ENCODE assay signal across 15 cellular contexts in the genomic region with DNA sequence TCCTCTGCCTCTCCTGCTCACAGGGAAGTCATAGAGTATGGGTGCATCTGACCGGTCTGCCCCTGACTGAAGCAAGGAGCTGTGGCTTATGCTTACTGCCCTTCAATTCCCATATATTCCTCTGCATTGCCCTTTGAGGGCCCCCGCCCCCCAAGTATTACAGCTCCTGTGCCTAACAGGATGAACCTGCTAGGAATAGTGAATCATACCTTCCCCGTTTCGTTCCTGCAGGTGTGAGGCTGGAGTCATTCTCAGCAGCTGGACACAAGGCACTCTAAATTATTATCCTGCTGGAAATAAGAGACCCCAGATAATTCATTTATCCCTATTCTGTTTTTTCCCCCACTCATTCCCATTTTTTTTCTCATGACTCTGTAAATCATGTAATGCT. TPM values are rescaled to one million over a fixed set of nuclear protein-coding genes. Genes with fewer than 3 reads are reported as not detected.
DNase-seq lines count a peak whose midpoint lies in the region; ATAC-seq lines count a peak whose summit lies in the region.
"Had no signal": no experiment of that assay in that cellular context is flagged by ENCODE, and none has a peak within 500 bp of the region (broad histone marks: within the 10 kb centered on the region; RNA-seq: fewer than 3 reads in every experiment).

No MANE protein-coding gene starts in this region.

- H3K27me3 ChIP-seq in iPS-15b (ENCODE audit: control insufficient read depth, insufficient read depth, low read length): peaks cover 46% of the 10 kb centered on the region

- no peak for ATAC-seq in activated naive CD4-positive, alpha-beta T cell treated with anti-CD3 and anti-CD28 coated beads, Interleukin-2, amount 50 U/mL, for 72 hours
- ATAC-seq in T-helper 17 cell (no peak), HG03439 (IDR thresholded peaks at IDR 0.05; ENCODE audit: unreplicated experiment) (no peak), HG03378 (IDR thresholded peaks at IDR 0.05; ENCODE audit: unreplicated experiment) (no peak), HG02973 (IDR thresholded peaks at IDR 0.05; ENCODE audit: unreplicated experiment) (no peak)
- no peak for ATAC-seq in stimulated activated naive B cell treated with anti-CD40 and anti-IgM and Interleukin-4, amounts not matched to agents 10 μg/mL and 1 μg/mL and 100 μg/mL, for 72 hours (replicated peaks)

- no peaks in the 10 kb centered on the region for H3K9me3 Mint-ChIP-seq in activated naive CD4-positive, alpha-beta T cell treated with anti-CD3 and anti-CD28 coated beads, Interleukin-2, amount 50 U/mL, for 24 hours
- H3K9me3 Mint-ChIP-seq in activated naive CD4-positive, alpha-beta T cell treated with anti-CD3 and anti-CD28 coated beads, Interleukin-2, amount 50 U/mL, for 72 hours: no peaks in the 10 kb centered on the region
- no peaks in the 10 kb centered on the region for H3K9me3 Mint-ChIP-seq in stimulated activated naive B cell treated with anti-CD40 and anti-IgM and Interleukin-4, amounts not matched to agents 10 μg/mL and 1 μg/mL and 100 μg/mL, for 72 hours
- H3K9me3 Mint-ChIP-seq: activated B cell treated with CpG ODN at 0.5 μM for 24 hours; activated T-helper 2 cell treated with anti-CD3 and anti-CD28 coated beads, Interferon-gamma antibody, Interleukin-2, Interleukin-4, amounts not matched to agents 10 μg/mL and 5 μg/mL and 100 μg/mL, durations not matched to agents 14 hours and 24 hours and 36 hours; memory B cell had no signal

- no peaks in the 10 kb centered on the region for H3K36me3 ChIP-seq in iPS-15b (ENCODE audit: control insufficient read depth, insufficient read depth, low read length)
- H3K36me3 ChIP-seq: SJCRH30 had no signal

- H3K4me1 Mint-ChIP-seq in activated naive CD4-positive, alpha-beta T cell treated with anti-CD3 and anti-CD28 coated beads, Interleukin-2, amount 50 U/mL, for 24 hours: peaks cover 30% of the 10 kb centered on the region
- H3K4me1 Mint-ChIP-seq in T-helper 17 cell: peaks cover 10% of the 10 kb centered on the region
- peaks cover 17 to 38% of the 10 kb centered on the region in 2 donors for H3K4me1 Mint-ChIP-seq in stimulated activated naive B cell treated with anti-CD40 and anti-IgM and Interleukin-4, amounts not matched to agents 10 μg/mL and 1 μg/mL and 100 μg/mL, for 72 hours

- H3K9me3 ChIP-seq in T-helper 17 cell (ENCODE audit: control insufficient read depth, low read length, poor library complexity, severe bottlenecking) (peaks cover under 1% of the 10 kb centered on the region), iPS-15b (ENCODE audit: control insufficient read depth, insufficient read depth, low read length) (no peaks in the 10 kb centered on the region)
- H3K9me3 ChIP-seq: SJCRH30 had no signal

- H3K4me3 Mint-ChIP-seq in activated naive CD4-positive, alpha-beta T cell treated with anti-CD3 and anti-CD28 coated beads, Interleukin-2, amount 50 U/mL, for 24 hours: peak overlapping the region; percentile 79
- H3K4me3 Mint-ChIP-seq in T-helper 17 cell: peak overlapping the region; percentile 60
- peak overlapping the region in 1 of 2 donors; percentile 95 for H3K4me3 Mint-ChIP-seq in stimulated activated naive B cell treated with anti-CD40 and anti-IgM and Interleukin-4, amounts not matched to agents 10 μg/mL and 1 μg/mL and 100 μg/mL, for 72 hours

- H3K36me3 Mint-ChIP-seq in activated naive CD4-positive, alpha-beta T cell treated with anti-CD3 and anti-CD28 coated beads, Interleukin-2, amount 50 U/mL, for 24 hours: no peaks in the 10 kb centered on the region
- no peaks in the 10 kb centered on the region for H3K36me3 Mint-ChIP-seq in activated naive CD4-positive, alpha-beta T cell treated with anti-CD3 and anti-CD28 coated beads, Interleukin-2, amount 50 U/mL, for 72 hours
- peaks cover 2% of the 10 kb centered on the region for H3K36me3 Mint-ChIP-seq in T-helper 17 cell (ENCODE audit: low read depth)
- H3K36me3 Mint-ChIP-seq in stimulated activated naive B cell treated with anti-CD40 and anti-IgM and Interleukin-4, amounts not matched to agents 10 μg/mL and 1 μg/mL and 100 μg/mL, for 72 hours: peaks cover 0 to 2% of the 10 kb centered on the region in 2 donors
- H3K36me3 Mint-ChIP-seq: memory B cell had no signal

- peaks cover 56% of the 10 kb centered on the region for H3K27me3 Mint-ChIP-seq in activated naive CD4-positive, alpha-beta T cell treated with anti-CD3 and anti-CD28 coated beads, Interleukin-2, amount 50 U/mL, for 24 hours
- peaks cover 74% of the 10 kb centered on the region for H3K27me3 Mint-ChIP-seq in T-helper 17 cell
- H3K27me3 Mint-ChIP-seq in stimulated activated naive B cell treated with anti-CD40 and anti-IgM and Interleukin-4, amounts not matched to agents 10 μg/mL and 1 μg/mL and 100 μg/mL, for 72 hours: peaks cover 59 to 80% of the 10 kb centered on the region in 2 donors

- H3K4me1 ChIP-seq in iPS-15b (ENCODE audit: control insufficient read depth, insufficient read depth, low read length): peaks cover 19% of the 10 kb centered on the region
- H3K4me1 ChIP-seq: SJCRH30 had no signal

- no peak overlapping the region for H3K27ac Mint-ChIP-seq in activated naive CD4-positive, alpha-beta T cell treated with anti-CD3 and anti-CD28 coated beads, Interleukin-2, amount 50 U/mL, for 24 hours
- no peak overlapping the region for H3K27ac Mint-ChIP-seq in activated naive CD4-positive, alpha-beta T cell treated with anti-CD3 and anti-CD28 coated beads, Interleukin-2, amount 50 U/mL, for 72 hours
- no peak overlapping the region for H3K27ac Mint-ChIP-seq in T-helper 17 cell
- H3K27ac Mint-ChIP-seq in stimulated activated naive B cell treated with anti-CD40 and anti-IgM and Interleukin-4, amounts not matched to agents 10 μg/mL and 1 μg/mL and 100 μg/mL, for 72 hours: peak overlapping the region; percentile 16
- H3K27ac Mint-ChIP-seq: activated B cell treated with CpG ODN at 0.5 μM for 24 hours; activated T-helper 2 cell treated with anti-CD3 and anti-CD28 coated beads, Interferon-gamma antibody, Interleukin-2, Interleukin-4, amounts not matched to agents 10 μg/mL and 5 μg/mL and 100 μg/mL, durations not matched to agents 14 hours and 24 hours and 36 hours; memory B cell had no signal

- no peak overlapping the region for H3K9ac ChIP-seq in iPS-15b (ENCODE audit: low read depth, low read length)

- H3K4me3 ChIP-seq in iPS-15b (ENCODE audit: low read depth, low read length): peak overlapping the region; percentile 84
- H3K4me3 ChIP-seq: SJCRH30 had no signal

- no peak for DNase-seq in activated naive CD4-positive, alpha-beta T cell treated with anti-CD3 and anti-CD28 coated beads, Interleukin-2, amount 50 U/mL, for 72 hours (ENCODE audit: low spot score in 2 of 2)
- DNase-seq in T-helper 17 cell: no peak
- DNase-seq in stimulated activated naive B cell treated with anti-CD40 and anti-IgM and Interleukin-4, amounts not matched to agents 10 μg/mL and 1 μg/mL and 100 μg/mL, for 72 hours: no peak
- DNase-seq: activated B cell treated with CpG ODN at 0.5 μM for 24 hours; NCI-H187 treated with DMSO at 0.1 percent for 48 hours; SJCRH30; stimulated activated CD4-positive, alpha-beta T cell treated with anti-CD3 and anti-CD28 coated beads, Interleukin-1b, Interleukin-23, amount 100 ng/mL, for 48 hours had no signal

RNA-seq across cellular contexts. Expression of gene KIT, which starts 2.4 kb away (rescaled TPM):
- total RNA-seq in activated naive CD4-positive, alpha-beta T cell treated with anti-CD3 and anti-CD28 coated beads, Interleukin-2, amount 50 U/mL, for 72 hours: under 1 TPM; 0.08 to 0.73 TPM
- total RNA-seq in T-helper 17 cell: 1 to 10 TPM; 1.1 to 6.0 TPM
- total RNA-seq: activated B cell treated with CpG ODN at 0.5 μM for 24 hours, LHCN-M2 had no signal
